13 cellular contexts compared by ENCODE assay signal in the genomic region with DNA sequence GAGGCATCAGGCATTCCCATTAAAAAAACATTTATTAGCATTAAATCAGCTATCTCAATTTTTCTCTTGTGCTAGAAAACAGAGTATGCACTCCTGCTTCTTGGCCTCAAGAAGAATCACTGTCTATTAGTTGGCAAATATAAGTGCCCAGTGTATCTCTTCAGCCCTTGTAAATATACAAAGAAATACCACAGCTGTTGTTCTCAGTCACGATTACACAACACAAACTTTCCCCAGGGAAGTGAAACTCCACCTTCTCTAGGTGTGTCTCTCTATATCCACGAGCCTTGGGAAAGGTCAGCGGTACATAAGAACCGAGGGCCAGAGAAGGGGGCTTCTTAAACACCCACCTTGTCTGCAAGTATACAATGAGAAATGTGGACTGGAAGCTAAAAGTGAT.
DNase-seq lines count a peak whose midpoint lies in the region; ATAC-seq and TF ChIP-seq lines count a peak whose summit lies in the region.
"Had no signal": no experiment of that assay in that cellular context is flagged by ENCODE, and none has a peak within 500 bp of the region (broad histone marks: within the 10 kb centered on the region; RNA-seq: fewer than 3 reads in every experiment).

No MANE protein-coding gene starts in this region.

- peak; percentile 46 for ATAC-seq in HG02885 (IDR thresholded peaks at IDR 0.05; ENCODE audit: poor library complexity, unreplicated experiment)
- peak; percentile 40; the same call in 1 of the 2 replicates for ATAC-seq in PC-3
- ATAC-seq in activated CD4-positive, alpha-beta T cell treated with anti-CD3 and anti-CD28 coated beads for 36 hours: no peak
- ATAC-seq: HCT116 had no signal

- no peaks in the 10 kb centered on the region for H4K20me1 ChIP-seq in PC-3 (ENCODE audit: low read length)
- H4K20me1 ChIP-seq: BLaER1 had no signal

- H3K4me2 ChIP-seq in PC-3 (ENCODE audit: low read length): peak overlapping the region; percentile 36
- H3K4me2 ChIP-seq: BLaER1 had no signal

- no peaks in the 10 kb centered on the region for H3F3A ChIP-seq in PC-3 (ENCODE audit: low read length, unreplicated experiment)

- DNase-seq in GM12865 (ENCODE audit: low read depth) (peak; percentile 8), PC-3 (peak; percentile 29), epithelial cell of esophagus (ENCODE audit: low read depth) (peak; percentile 30), SHP77 treated with DMSO at 0.1 percent for 48 hours (lab: John Stamatoyannopoulos, UW) (no peak), C1 segment of cervical spinal cord (lab: John Stamatoyannopoulos, UW) (no peak)
- no peak for DNase-seq in stimulated activated CD4-positive, alpha-beta T cell treated with anti-CD3 and anti-CD28 coated beads, Interleukin-4, amount 100 ng/mL, for 24 hours
- no peak for DNase-seq in activated CD4-positive, alpha-beta T cell treated with anti-CD3 and anti-CD28 coated beads for 36 hours
- DNase-seq: 8988T; AML-193; CD4-positive, CD25-positive, alpha-beta regulatory T cell had no signal

- CTCF ChIA-PET in PC-3 (lab: Charles Lee): no interaction called here
- CTCF ChIA-PET in activated CD4-positive, alpha-beta T cell treated with anti-CD3 and anti-CD28 coated beads for 36 hours (lab: Charles Lee): interaction anchor here (1.0 kb wide), 1 partner anchor 10 kb away, joined by 3 read pairs; no protein-coding TSS in a partner anchor

- no peak overlapping the region for H3K4me3 Mint-ChIP-seq in activated CD4-positive, alpha-beta T cell treated with anti-CD3 and anti-CD28 coated beads for 36 hours
- H3K4me3 Mint-ChIP-seq: CD4-positive, CD25-positive, alpha-beta regulatory T cell had no signal

- intact Hi-C loops in PC-3 (cut with micrococcal nuclease): no loop called here
- intact Hi-C loops in activated CD4-positive, alpha-beta T cell treated with anti-CD3 and anti-CD28 coated beads for 36 hours (cut with DNase I, micrococcal nuclease): no loop called here

- H3K9ac ChIP-seq in PC-3 (ENCODE audit: low read length): no peak overlapping the region
- H3K9ac ChIP-seq: BLaER1 had no signal

- H3K27ac ChIP-seq in PC-3 (ENCODE audit: low read length): peak overlapping the region; percentile 56
- H3K27ac ChIP-seq: BLaER1 had no signal

- no peak overlapping the region for H3K27ac Mint-ChIP-seq in activated CD4-positive, alpha-beta T cell treated with anti-CD3 and anti-CD28 coated beads for 36 hours
- H3K27ac Mint-ChIP-seq: CD4-positive, CD25-positive, alpha-beta regulatory T cell had no signal

- H3K4me3 ChIP-seq in GM12865 (ENCODE audit: low read depth, low read length) (no peak overlapping the region), PC-3 (ENCODE audit: low read length) (no peak overlapping the region), epithelial cell of esophagus (ENCODE audit: low read length) (no peak overlapping the region)
- H3K4me3 ChIP-seq: BLaER1 had no signal

- TF ChIP-seq CTCF in GM12865 (IDR thresholded peaks at IDR 0.05; ENCODE audit: insufficient read depth, low read depth, low read length, missing control alignments) (no peak), PC-3 (conservative IDR thresholded peaks at IDR 0.05; ENCODE audit: low read depth, low read length) (no peak), epithelial cell of esophagus (IDR thresholded peaks at IDR 0.05; ENCODE audit: insufficient read depth, low read depth, low read length, missing control alignments) (no peak)

- BruUV-seq in PC-3 (replicated peaks; lab: Mats Ljungman, UMichigan): no TSS peak

- H3K27me3 Mint-ChIP-seq in activated CD4-positive, alpha-beta T cell treated with anti-CD3 and anti-CD28 coated beads for 36 hours: no peaks in the 10 kb centered on the region
- H3K27me3 Mint-ChIP-seq: CD4-positive, CD25-positive, alpha-beta regulatory T cell had no signal

- H3K4me1 ChIP-seq in PC-3 (ENCODE audit: insufficient read depth, low read length): peaks cover 26% of the 10 kb centered on the region
- H3K4me1 ChIP-seq: BLaER1 had no signal

- no peaks in the 10 kb centered on the region for H3K4me1 Mint-ChIP-seq in activated CD4-positive, alpha-beta T cell treated with anti-CD3 and anti-CD28 coated beads for 36 hours
- H3K4me1 Mint-ChIP-seq: CD4-positive, CD25-positive, alpha-beta regulatory T cell had no signal

- no peaks in the 10 kb centered on the region for H3K9me2 ChIP-seq in PC-3 (replicated peaks; ENCODE audit: low read length)

- H3K9me3 ChIP-seq in PC-3 (ENCODE audit: low read length): no peaks in the 10 kb centered on the region
- H3K9me3 ChIP-seq: BLaER1 had no signal

- no peaks in the 10 kb centered on the region for H3K27me3 ChIP-seq in PC-3 (ENCODE audit: low read length)
- H3K27me3 ChIP-seq: BLaER1 had no signal

- no peaks in the 10 kb centered on the region for H3K9me3 Mint-ChIP-seq in activated CD4-positive, alpha-beta T cell treated with anti-CD3 and anti-CD28 coated beads for 36 hours (ENCODE audit: low read depth)

- POLR2A ChIA-PET in PC-3 (lab: Charles Lee; ENCODE audit: unreplicated experiment): no interaction called here
- POLR2A ChIA-PET in activated CD4-positive, alpha-beta T cell treated with anti-CD3 and anti-CD28 coated beads for 36 hours (lab: Charles Lee): no interaction called here

- H3K36me3 ChIP-seq in PC-3 (ENCODE audit: low read depth, low read length): no peaks in the 10 kb centered on the region
- H3K36me3 ChIP-seq: BLaER1 had no signal

- H2AFZ ChIP-seq in PC-3 (ENCODE audit: low read length): no peak overlapping the region

- H3K36me3 Mint-ChIP-seq in activated CD4-positive, alpha-beta T cell treated with anti-CD3 and anti-CD28 coated beads for 36 hours (ENCODE audit: low read depth): no peaks in the 10 kb centered on the region
- H3K36me3 Mint-ChIP-seq: CD4-positive, CD25-positive, alpha-beta regulatory T cell had no signal

- H3K79me2 ChIP-seq in PC-3 (ENCODE audit: low read length): no peaks in the 10 kb centered on the region

Comparison
In these comparisons a context has a peak if more than half of its experiments do, and no peak if none do; other contexts are left out.
1. DNase-seq: peak in GM12865 (single experiment), PC-3 (single experiment) and epithelial cell of esophagus (single experiment); none in stimulated activated CD4-positive, alpha-beta T cell treated with anti-CD3 and anti-CD28 coated beads, Interleukin-4, amount 100 ng/mL, for 24 hours (single experiment), activated CD4-positive, alpha-beta T cell treated with anti-CD3 and anti-CD28 coated beads for 36 hours (single experiment), SHP77 treated with DMSO at 0.1 percent for 48 hours (single experiment) and C1 segment of cervical spinal cord (0 of 14).